Comparison of ENCODE assay signal across 8 cellular contexts in the genomic region with DNA sequence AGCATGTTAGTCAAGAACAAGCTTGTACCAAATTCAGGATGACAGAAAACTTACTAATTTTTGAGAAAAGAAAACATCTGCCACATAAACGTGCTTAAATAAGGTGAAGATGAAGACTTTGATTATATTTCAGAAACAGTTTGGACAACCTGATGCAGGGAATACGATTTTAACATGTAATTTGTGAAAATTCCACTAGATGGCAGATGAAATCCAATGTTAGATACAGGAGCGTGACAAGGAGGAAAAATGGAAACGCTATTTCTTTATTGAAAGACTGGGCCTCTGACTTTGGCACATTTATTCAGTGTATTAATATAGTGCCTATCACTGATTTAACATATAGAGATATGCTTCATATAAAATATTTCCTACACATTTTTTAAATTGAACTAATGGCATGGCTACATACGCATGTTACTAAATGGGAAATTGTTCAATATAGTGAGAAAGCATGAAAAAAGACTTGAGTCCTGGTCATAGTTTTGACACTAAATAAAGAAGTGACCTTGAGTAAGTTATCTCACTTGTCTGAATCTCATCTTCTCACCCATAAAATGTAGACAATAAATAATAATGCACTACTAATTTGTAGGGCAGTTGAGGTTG.
A peak's percentile ranks its signal among the peaks of the same experiment; 100 is the strongest.
DNase-seq lines count a peak whose midpoint lies in the region; ATAC-seq, FAIRE-seq and TF ChIP-seq lines count a peak whose summit lies in the region.
"Had no signal": no experiment of that assay in that cellular context is flagged by ENCODE, and none has a peak within 500 bp of the region (broad histone marks: within the 10 kb centered on the region; RNA-seq: fewer than 3 reads in every experiment).

No MANE protein-coding gene starts in this region.

- peaks cover 0 to 12% (median 4%) of the 10 kb centered on the region in 12 donors for H3K4me1 ChIP-seq in heart left ventricle
- H3K4me1 ChIP-seq in skeletal muscle satellite cell (ENCODE audit: control insufficient read depth, insufficient read depth, low read length): peaks cover 14% of the 10 kb centered on the region

- peak; percentile 94 for TF ChIP-seq CTCF in HFFc6 (IDR thresholded peaks at IDR 0.05)
- peak; percentile 33 for TF ChIP-seq CTCF in SU-DHL-6 (IDR thresholded peaks at IDR 0.05; ENCODE audit: insufficient read depth, low read length, poor library complexity, severe bottlenecking)
- peak; percentile 58 to 80 (median 72) for TF ChIP-seq CTCF in heart left ventricle (IDR thresholded peaks at IDR 0.05)

- H3K9me3 Mint-ChIP-seq in HFFc6: peaks cover 3% of the 10 kb centered on the region
- H3K9me3 Mint-ChIP-seq in activated T-cell treated with anti-CD3 and anti-CD28 coated beads, Interleukin-2, amount 50 U/mL, for 4 hours: peaks cover 2% of the 10 kb centered on the region
- H3K9me3 Mint-ChIP-seq: activated naive CD4-positive, alpha-beta T cell treated with anti-CD3 and anti-CD28 coated beads, Interleukin-2, amount 50 U/mL, for 24 hours had no signal

- peaks cover 2% of the 10 kb centered on the region; the same call in 1 of the 2 replicates for H3K36me3 Mint-ChIP-seq in HFFc6 (ENCODE audit: low read depth)
- H3K36me3 Mint-ChIP-seq in activated T-cell treated with anti-CD3 and anti-CD28 coated beads, Interleukin-2, amount 50 U/mL, for 4 hours (ENCODE audit: insufficient read depth): no peaks in the 10 kb centered on the region
- H3K36me3 Mint-ChIP-seq: activated naive CD4-positive, alpha-beta T cell treated with anti-CD3 and anti-CD28 coated beads, Interleukin-2, amount 50 U/mL, for 24 hours had no signal

- H3K79me2 ChIP-seq in SU-DHL-6 (ENCODE audit: insufficient read depth, low read length): no peaks in the 10 kb centered on the region

- H3K4me2 ChIP-seq in SU-DHL-6 (ENCODE audit: low read depth, low read length, poor library complexity, severe bottlenecking): no peak overlapping the region
- H3K4me2 ChIP-seq in skeletal muscle satellite cell (ENCODE audit: low read length): no peak overlapping the region

- no peaks in the 10 kb centered on the region for H4K20me1 ChIP-seq in SU-DHL-6 (ENCODE audit: low read depth, low read length)

- no peaks in the 10 kb centered on the region for H3K9me3 ChIP-seq in SU-DHL-6 (ENCODE audit: insufficient read depth, low read length)
- H3K9me3 ChIP-seq in heart left ventricle: peaks cover 0 to 13% (median 2%) of the 10 kb centered on the region in 12 donors
- H3K9me3 ChIP-seq in skeletal muscle satellite cell (replicated peaks; ENCODE audit: low read length): peaks cover 3% of the 10 kb centered on the region

- no peaks in the 10 kb centered on the region for H3K9me2 ChIP-seq in SU-DHL-6 (replicated peaks; ENCODE audit: insufficient read depth, low read length)

- intact Hi-C loops in heart left ventricle (cut with DNase I): loop anchor here (2.0 to 10.0 kb wide), 10 partner anchors 218 to 773 kb away; a partner anchor contains a TSS

- H3K9ac ChIP-seq in SU-DHL-6 (ENCODE audit: low read length) (no peak overlapping the region), skeletal muscle satellite cell (ENCODE audit: low read depth, low read length) (peak overlapping the region; percentile 24)

- H3K4me3 ChIP-seq in SU-DHL-6 (ENCODE audit: insufficient read depth, low read length, poor library complexity, severe bottlenecking) (no peak overlapping the region), heart left ventricle (no peak overlapping the region), skeletal muscle satellite cell (ENCODE audit: low read length) (no peak overlapping the region)

- H3K27me3 Mint-ChIP-seq in HFFc6 (ENCODE audit: insufficient read depth): no peaks in the 10 kb centered on the region; the same call in 1 of the 2 replicates
- no peaks in the 10 kb centered on the region for H3K27me3 Mint-ChIP-seq in activated T-cell treated with anti-CD3 and anti-CD28 coated beads, Interleukin-2, amount 50 U/mL, for 4 hours (ENCODE audit: low read depth)
- H3K27me3 Mint-ChIP-seq: activated naive CD4-positive, alpha-beta T cell treated with anti-CD3 and anti-CD28 coated beads, Interleukin-2, amount 50 U/mL, for 24 hours had no signal

- H3K27ac Mint-ChIP-seq in HFFc6: peak overlapping the region; percentile 53
- H3K27ac Mint-ChIP-seq: activated naive CD4-positive, alpha-beta T cell treated with anti-CD3 and anti-CD28 coated beads, Interleukin-2, amount 50 U/mL, for 24 hours had no signal

- no peak overlapping the region for H2AFZ ChIP-seq in SU-DHL-6 (ENCODE audit: low read depth, low read length, severe bottlenecking)

- H3K4me3 Mint-ChIP-seq in HFFc6: no peak overlapping the region
- H3K4me3 Mint-ChIP-seq in activated T-cell treated with anti-CD3 and anti-CD28 coated beads, Interleukin-2, amount 50 U/mL, for 4 hours: no peak overlapping the region
- H3K4me3 Mint-ChIP-seq: activated naive CD4-positive, alpha-beta T cell treated with anti-CD3 and anti-CD28 coated beads, Interleukin-2, amount 50 U/mL, for 24 hours had no signal

- H3K36me3 ChIP-seq in SU-DHL-6 (ENCODE audit: low read length): no peaks in the 10 kb centered on the region
- H3K36me3 ChIP-seq in heart left ventricle: no peaks in the 10 kb centered on the region
- H3K36me3 ChIP-seq in skeletal muscle satellite cell (ENCODE audit: insufficient read depth, low read length): no peaks in the 10 kb centered on the region

- peaks cover 44% of the 10 kb centered on the region for H3K4me1 Mint-ChIP-seq in HFFc6 (ENCODE audit: low read depth)
- H3K4me1 Mint-ChIP-seq in activated T-cell treated with anti-CD3 and anti-CD28 coated beads, Interleukin-2, amount 50 U/mL, for 4 hours (ENCODE audit: low read depth): no peaks in the 10 kb centered on the region
- H3K4me1 Mint-ChIP-seq: activated naive CD4-positive, alpha-beta T cell treated with anti-CD3 and anti-CD28 coated beads, Interleukin-2, amount 50 U/mL, for 24 hours had no signal

- DNase-seq in GM12891 (ENCODE audit: insufficient read length, low spot score): no peak
- DNase-seq in HFFc6: peak; percentile 63
- DNase-seq in NCI-H1417 (lab: John Stamatoyannopoulos, UW): peak; percentile 25 to 87 (median 84)
- no peak for DNase-seq in heart left ventricle
- no peak for DNase-seq in activated T-cell treated with anti-CD3 and anti-CD28 coated beads, Interleukin-2, amount 50 U/mL, for 4 hours

- H3K27ac ChIP-seq in SU-DHL-6 (ENCODE audit: low read depth, low read length) (no peak overlapping the region), heart left ventricle (peak overlapping the region in 1 of 12 donors; percentile 3)

- H3F3A ChIP-seq in SU-DHL-6 (ENCODE audit: insufficient read depth): no peaks in the 10 kb centered on the region; the same call in 1 of the 2 replicates

- peak in 3 of 4 donors; percentile 48 to 75 (median 69) for ATAC-seq in heart left ventricle
- ATAC-seq in activated T-cell treated with anti-CD3 and anti-CD28 coated beads, Interleukin-2, amount 50 U/mL, for 4 hours: no peak

- H3K27me3 ChIP-seq in SU-DHL-6 (ENCODE audit: low read length): no peaks in the 10 kb centered on the region
- no peaks in the 10 kb centered on the region for H3K27me3 ChIP-seq in heart left ventricle
- H3K27me3 ChIP-seq in skeletal muscle satellite cell (ENCODE audit: control insufficient read depth, insufficient read depth, low read length): no peaks in the 10 kb centered on the region

- peak; percentile 48 for FAIRE-seq in GM12891 (lab: Jason Lieb, UNC)

- TF ChIP-seq POLR2A in GM12891 (IDR thresholded peaks at IDR 0.05; ENCODE audit: low read depth, low read length) (no peak), heart left ventricle (IDR thresholded peaks at IDR 0.05) (no peak)

- WGBS in heart left ventricle, 4 donors: 19 to 20% (median 19%) methylated on average over 5 of the region's 5 CpGs

TF ChIP-seq in GM12891, 5 proteins besides CTCF, POLR2A, EP300 and RAD21:
- TF ChIP-seq TAF1 (IDR thresholded peaks at IDR 0.05; ENCODE audit: low read depth, low read length) (no peak), POLR2AphosphoS5 (IDR thresholded peaks at IDR 0.05; ENCODE audit: low read depth, low read length) (no peak), PAX5 (IDR thresholded peaks at IDR 0.05; ENCODE audit: insufficient read depth, low read length, severe bottlenecking) (no peak), POU2F2 (IDR thresholded peaks at IDR 0.05; ENCODE audit: low read depth, low read length) (no peak), SPI1 (IDR thresholded peaks at IDR 0.05; ENCODE audit: low read depth, low read length) (no peak)

Comparison
In these comparisons a context has a peak if more than half of its experiments do, and no peak if none do; other contexts are left out.
1. DNase-seq: peak in HFFc6 (single experiment) and NCI-H1417 (3 of 3); none in GM12891 (single experiment), heart left ventricle (0 of 5) and activated T-cell treated with anti-CD3 and anti-CD28 coated beads, Interleukin-2, amount 50 U/mL, for 4 hours (single experiment).
2. CTCF ChIP-seq: peak in every context shown above with its lines; median percentile 94 in HFFc6; 72 in heart left ventricle; 33 in SU-DHL-6.
3. ATAC-seq: peak in heart left ventricle (3 of 4); none in activated T-cell treated with anti-CD3 and anti-CD28 coated beads, Interleukin-2, amount 50 U/mL, for 4 hours (0 of 2).